ENCODE assay signal across 25 cellular contexts in genomic region chr5:124647393-124647792, GRCh38.
"Had no signal": no experiment of that assay in that cellular context is flagged by ENCODE, and none has a peak within 500 bp of the region (broad histone marks: within the 10 kb centered on the region; RNA-seq: fewer than 3 reads in every experiment).

No MANE protein-coding gene starts in this region.

- H3K4me3 Mint-ChIP-seq: activated CD4-positive, alpha-beta T cell treated with anti-CD3 and anti-CD28 coated beads, Interleukin-2, amount 10 ng/mL, durations not matched to agents 7 days and 5 days; activated naive CD4-positive, alpha-beta T cell treated with anti-CD3 and anti-CD28 coated beads, Interleukin-2, amount 50 U/mL, for 24 hours; activated T-cell treated with anti-CD3 and anti-CD28 coated beads, Interleukin-2, amount 50 U/mL, for 72 hours; natural killer cell had no signal

- FAIRE-seq: bronchial epithelial cell had no signal

- H3K9me3 ChIP-seq: ascending aorta, esophagus muscularis mucosa, gastroesophageal sphincter, right atrium auricular region, SK-N-SH, stomach, thoracic aorta, upper lobe of right lung had no signal

- DNase-seq: activated CD4-positive, alpha-beta T cell treated with anti-CD3 and anti-CD28 coated beads, Interleukin-2, amount 10 ng/mL, durations not matched to agents 7 days and 5 days; activated CD8-positive, alpha-beta memory T cell treated with anti-CD3 and anti-CD28 coated beads for 24 hours; activated gamma-delta T cell; activated T-cell treated with anti-CD3 and anti-CD28 coated beads, Interleukin-2, amount 50 U/mL, for 72 hours; cerebellar nuclear complex; cortex of kidney; effector CD4-positive, alpha-beta T cell; natural killer cell; nucleus accumbens; SK-N-SH; stimulated activated CD4-positive, alpha-beta T cell treated with anti-CD3 and anti-CD28 coated beads, Interleukin-15, amount 100 ng/mL, for 24 hours; stimulated activated CD4-positive, alpha-beta T cell treated with anti-CD3 and anti-CD28 coated beads, Interleukin-2, amount 100 ng/mL, for 48 hours; stomach; T-helper 1 cell; T-helper 9 cell; upper lobe of right lung had no signal

- H3K27ac ChIP-seq: ascending aorta, gastroesophageal sphincter, skin epidermis, thoracic aorta, upper lobe of right lung had no signal

- H3K36me3 ChIP-seq: thoracic aorta had no signal

- H3K9ac ChIP-seq: SK-N-SH had no signal

- ATAC-seq: activated CD4-positive, CD25-positive, alpha-beta regulatory T cell treated with anti-CD3 and anti-CD28 coated beads, Interleukin-2, amount 50 U/mL, for 24 hours; activated T-cell treated with anti-CD3 and anti-CD28 coated beads, Interleukin-2, amount 50 U/mL, for 72 hours; gastroesophageal sphincter; natural killer cell; upper lobe of right lung had no signal

- H3K27ac Mint-ChIP-seq: activated naive CD4-positive, alpha-beta T cell treated with anti-CD3 and anti-CD28 coated beads, Interleukin-2, amount 50 U/mL, for 24 hours; activated T-cell treated with anti-CD3 and anti-CD28 coated beads, Interleukin-2, amount 50 U/mL, for 72 hours; natural killer cell had no signal

- H3K9me3 Mint-ChIP-seq: activated CD4-positive, alpha-beta T cell treated with anti-CD3 and anti-CD28 coated beads, Interleukin-2, amount 10 ng/mL, durations not matched to agents 7 days and 5 days; activated naive CD4-positive, alpha-beta T cell treated with anti-CD3 and anti-CD28 coated beads, Interleukin-2, amount 50 U/mL, for 24 hours; activated T-cell treated with anti-CD3 and anti-CD28 coated beads, Interleukin-2, amount 50 U/mL, for 72 hours; natural killer cell had no signal

- H3K36me3 Mint-ChIP-seq: activated naive CD4-positive, alpha-beta T cell treated with anti-CD3 and anti-CD28 coated beads, Interleukin-2, amount 50 U/mL, for 24 hours; natural killer cell had no signal

- H3K4me2 ChIP-seq: SK-N-SH had no signal

- H3K4me3 ChIP-seq: ascending aorta, esophagus muscularis mucosa, gastroesophageal sphincter, right atrium auricular region, skin epidermis, stomach, thoracic aorta, upper lobe of right lung had no signal

- H3K27me3 ChIP-seq: ascending aorta, esophagus muscularis mucosa, gastroesophageal sphincter, right atrium auricular region, upper lobe of right lung had no signal
